Comparison of ENCODE assay signal across 14 cellular contexts in genomic region chr2:43538034-43538670, GRCh38. TPM values are rescaled to one million over a fixed set of nuclear protein-coding genes. Genes with fewer than 3 reads are reported as not detected.
DNase-seq lines count a peak whose midpoint lies in the region; ATAC-seq and TF ChIP-seq lines count a peak whose summit lies in the region.
"Had no signal": no experiment of that assay in that cellular context is flagged by ENCODE, and none has a peak within 500 bp of the region (broad histone marks: within the 10 kb centered on the region; RNA-seq: fewer than 3 reads in every experiment).

No MANE protein-coding gene starts in this region.

- peaks cover 5% of the 10 kb centered on the region for H3K36me3 Mint-ChIP-seq in IgD-negative memory B cell

- H3K4me2 ChIP-seq in skeletal muscle satellite cell (ENCODE audit: low read length): no peak overlapping the region

- DNase-seq in AG10803 (ENCODE audit: low read depth) (peak; percentile 6), H7 (no peak), NCI-H2171 treated with DMSO at 0.1 percent for 48 hours (lab: John Stamatoyannopoulos, UW) (no peak), T-helper 9 cell (no peak)
- DNase-seq: activated B cell treated with CpG ODN at 0.5 μM for 24 hours; activated T-cell treated with anti-CD3 and anti-CD28 coated beads, Interleukin-2, amount 50 U/mL, for 1 hour; AML-193; EL; kidney glomerular epithelial cell; stimulated activated CD4-positive, alpha-beta T cell treated with anti-CD3 and anti-CD28 coated beads, Interleukin-15, amount 100 ng/mL, for 24 hours had no signal

- no peak for TF ChIP-seq POLR2A in gastroesophageal sphincter (IDR thresholded peaks at IDR 0.05)

- no peak for TF ChIP-seq EP300 in gastroesophageal sphincter (IDR thresholded peaks at IDR 0.05)

- peaks cover 0 to 9% of the 10 kb centered on the region in 2 donors for H3K36me3 ChIP-seq in gastroesophageal sphincter
- no peaks in the 10 kb centered on the region for H3K36me3 ChIP-seq in skeletal muscle satellite cell (ENCODE audit: insufficient read depth, low read length)
- H3K36me3 ChIP-seq in H7 (replicated peaks; ENCODE audit: control insufficient read depth, insufficient read depth, low read length): no peaks in the 10 kb centered on the region

- H3K4me1 ChIP-seq in gastroesophageal sphincter: peaks cover 8 to 53% (median 16%) of the 10 kb centered on the region in 3 donors
- H3K4me1 ChIP-seq in skeletal muscle satellite cell (ENCODE audit: control insufficient read depth, insufficient read depth, low read length): peaks cover 39% of the 10 kb centered on the region

- H3K4me1 Mint-ChIP-seq in IgD-negative memory B cell: peaks cover 13 to 19% (median 17%) of the 10 kb centered on the region in 3 donors

- ATAC-seq in gastroesophageal sphincter (no peak), HG03025 (IDR thresholded peaks at IDR 0.05; ENCODE audit: low FRiP score, unreplicated experiment) (no peak)

- no peaks in the 10 kb centered on the region for H3K9me3 ChIP-seq in gastroesophageal sphincter
- H3K9me3 ChIP-seq in skeletal muscle satellite cell (replicated peaks; ENCODE audit: low read length): no peaks in the 10 kb centered on the region

- H3K9me3 Mint-ChIP-seq in IgD-negative memory B cell: no peaks in the 10 kb centered on the region
- H3K9me3 Mint-ChIP-seq: activated B cell treated with CpG ODN at 0.5 μM for 24 hours had no signal

- H3K4me3 Mint-ChIP-seq in IgD-negative memory B cell: no peak overlapping the region
- H3K4me3 Mint-ChIP-seq: activated B cell treated with CpG ODN at 0.5 μM for 24 hours had no signal

- WGBS in gastroesophageal sphincter (ENCODE audit: low coverage in 1 of 2), 2 donors: 83 to 100% methylated on average over 1 of the region's 1 CpG

- no peak overlapping the region for H3K4me3 ChIP-seq in AG10803 (ENCODE audit: low read length)
- H3K4me3 ChIP-seq in gastroesophageal sphincter: no peak overlapping the region
- no peak overlapping the region for H3K4me3 ChIP-seq in skeletal muscle satellite cell (ENCODE audit: low read length)
- H3K4me3 ChIP-seq in H7 (ENCODE audit: insufficient read depth, low read depth, low read length): no peak overlapping the region

- no peak for TF ChIP-seq CTCF in AG10803 (conservative IDR thresholded peaks at IDR 0.05; ENCODE audit: low read length)
- TF ChIP-seq CTCF in gastroesophageal sphincter (IDR thresholded peaks at IDR 0.05): no peak

- H3K27ac Mint-ChIP-seq in IgD-negative memory B cell: peak overlapping the region in 2 of 3 donors; percentile 46 to 69

- no peaks in the 10 kb centered on the region for H3K27me3 Mint-ChIP-seq in IgD-negative memory B cell
- H3K27me3 Mint-ChIP-seq: activated B cell treated with CpG ODN at 0.5 μM for 24 hours had no signal

- H3K27me3 ChIP-seq in gastroesophageal sphincter: no peaks in the 10 kb centered on the region
- no peaks in the 10 kb centered on the region for H3K27me3 ChIP-seq in skeletal muscle satellite cell (ENCODE audit: control insufficient read depth, insufficient read depth, low read length)
- no peaks in the 10 kb centered on the region for H3K27me3 ChIP-seq in H7 (ENCODE audit: control insufficient read depth, insufficient read depth, low read length)

- H3K9ac ChIP-seq in skeletal muscle satellite cell (ENCODE audit: low read depth, low read length): peak overlapping the region; percentile 4

- H3K27ac ChIP-seq in gastroesophageal sphincter: peak overlapping the region; percentile 41 to 64 (median 54)

RNA-seq across cellular contexts. Expression of gene THADA, which starts 57.7 kb away (rescaled TPM):
- polyA plus RNA-seq in IgD-negative memory B cell: 13.7 TPM
- total RNA-seq in gastroesophageal sphincter: 10 to 100 TPM; 19.7 to 34.4 (median 22.3) TPM
- 26.0 and 29.9 TPM in 2 replicates for total RNA-seq in skeletal muscle satellite cell (2012; rRNA removed)
- 16.3 and 23.7 TPM in 2 replicates for total RNA-seq in H7 (2014; rRNA removed; shearing (Covaris generic))
